ENCODE assay signal across 8 cellular contexts in the genomic region with DNA sequence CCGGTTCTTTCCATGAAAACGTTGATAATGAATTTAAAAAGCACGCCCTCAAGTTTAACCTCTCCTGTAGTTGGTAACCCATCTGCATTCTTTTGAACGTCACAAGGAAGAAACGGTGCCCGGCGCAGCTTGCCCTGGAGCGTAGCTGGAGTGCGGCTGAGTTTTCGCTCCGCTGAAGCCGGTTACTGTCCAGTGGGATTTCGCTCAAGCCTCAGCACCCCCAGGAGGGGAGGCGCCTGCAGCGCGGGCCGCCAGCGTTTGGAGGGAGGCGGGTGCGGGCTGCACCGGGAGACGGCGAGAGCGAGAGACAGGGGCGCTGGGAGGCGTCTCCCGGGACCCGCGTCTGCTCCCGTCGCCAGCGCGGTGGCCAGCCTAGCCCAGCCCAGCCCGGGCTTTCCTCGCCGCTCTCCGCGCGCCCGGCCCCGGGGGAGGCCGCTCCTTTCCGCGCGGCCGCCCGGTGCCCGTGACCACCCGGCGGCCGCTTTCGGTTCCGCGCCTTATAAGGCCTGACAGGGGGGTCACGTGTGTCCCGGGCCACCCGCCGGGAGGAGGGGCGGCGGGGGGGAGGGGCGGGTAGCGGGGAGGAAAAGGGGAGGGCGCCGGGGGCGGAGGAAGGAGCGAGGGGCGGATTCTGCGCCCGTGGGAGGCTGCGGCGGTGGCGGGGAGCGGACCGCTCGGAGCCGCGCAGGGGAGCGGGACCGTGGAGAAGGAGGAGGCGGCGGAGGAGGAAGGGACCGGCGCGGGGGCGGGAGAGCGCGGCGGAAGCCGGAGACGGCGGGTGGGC. TPM values are rescaled to one million over a fixed set of nuclear protein-coding genes. Genes with fewer than 3 reads are reported as not detected.
DNase-seq lines count a peak whose midpoint lies in the region; ATAC-seq, FAIRE-seq and TF ChIP-seq lines count a peak whose summit lies in the region.

No MANE protein-coding gene starts in this region.

- in situ Hi-C loops in Panc1 (cut with HindIII; ENCODE audit: low pct_unique_long_range_greater_than_20kb, low sequenced_read_pairs): no loop called here

- peaks cover 7% of the 10 kb centered on the region for H3K36me3 Mint-ChIP-seq in activated T-helper 17 cell treated with anti-CD3 and anti-CD28 coated beads, Interleukin-2, amount 50 U/mL, for 72 hours (ENCODE audit: low read depth)
- H3K36me3 Mint-ChIP-seq in natural killer cell treated with Interleukin-12 subunit alpha and Interleukin-12 subunit beta and Interleukin-15 and Interleukin-18, amount 100 ng/mL, for 72 hours: peaks cover 6% of the 10 kb centered on the region

- no peaks in the 10 kb centered on the region for H3K9me3 Mint-ChIP-seq in activated T-helper 17 cell treated with anti-CD3 and anti-CD28 coated beads, Interleukin-2, amount 50 U/mL, for 72 hours
- H3K9me3 Mint-ChIP-seq in natural killer cell treated with Interleukin-12 subunit alpha and Interleukin-12 subunit beta and Interleukin-15 and Interleukin-18, amount 100 ng/mL, for 72 hours: peaks cover 4% of the 10 kb centered on the region

- H3K36me3 ChIP-seq in Panc1 (ENCODE audit: control insufficient read depth, insufficient read depth, low read length): no peaks in the 10 kb centered on the region

- intact Hi-C loops in Panc1 (cut with micrococcal nuclease; ENCODE audit: unreplicated experiment): loop anchor here (10.0 kb wide), 1 partner anchor 85 kb away; no protein-coding TSS in a partner anchor

- peak overlapping the region; percentile 61 for H3K27ac Mint-ChIP-seq in activated T-helper 17 cell treated with anti-CD3 and anti-CD28 coated beads, Interleukin-2, amount 50 U/mL, for 72 hours
- peak overlapping the region; percentile 34 to 63 for H3K27ac Mint-ChIP-seq in natural killer cell treated with Interleukin-12 subunit alpha and Interleukin-12 subunit beta and Interleukin-15 and Interleukin-18, amount 100 ng/mL, for 72 hours

- no peak; the same call in 1 of the 2 replicates for TF ChIP-seq CTCF in Panc1 (IDR thresholded peaks at IDR 0.05)

- CTCF ChIA-PET in Panc1 (lab: Charles Lee): no interaction called here

- H3K9me3 ChIP-seq in Panc1 (ENCODE audit: control insufficient read depth, insufficient read depth, low read depth, low read length): 0 out of 2 replicates have a peak, but pooled peaks cover 3% of the 10 kb centered on the region

- peaks cover 13% of the 10 kb centered on the region for H3K4me1 Mint-ChIP-seq in activated T-helper 17 cell treated with anti-CD3 and anti-CD28 coated beads, Interleukin-2, amount 50 U/mL, for 72 hours
- peaks cover 25 to 26% of the 10 kb centered on the region in 2 donors for H3K4me1 Mint-ChIP-seq in natural killer cell treated with Interleukin-12 subunit alpha and Interleukin-12 subunit beta and Interleukin-15 and Interleukin-18, amount 100 ng/mL, for 72 hours (ENCODE audit: low read depth in 2 of 2)

- POLR2A ChIA-PET in Panc1 (lab: Charles Lee): no interaction called here

- no peaks in the 10 kb centered on the region for H3K27me3 ChIP-seq in Panc1 (ENCODE audit: control insufficient read depth, insufficient read depth, low read length)

- BruUV-seq in Panc1 (replicated peaks; lab: Mats Ljungman, UMichigan): no TSS peak

- peak; percentile 65 for ATAC-seq in GM21381 (IDR thresholded peaks at IDR 0.05; ENCODE audit: unreplicated experiment)
- peak; percentile 85 for ATAC-seq in Panc1
- peak; percentile 80 for ATAC-seq in activated T-helper 17 cell treated with anti-CD3 and anti-CD28 coated beads, Interleukin-2, amount 50 U/mL, for 72 hours (replicated peaks)
- ATAC-seq in natural killer cell treated with Interleukin-12 subunit alpha and Interleukin-12 subunit beta and Interleukin-15 and Interleukin-18, amount 100 ng/mL, for 72 hours: peak; percentile 91 to 94

- H3K27me3 Mint-ChIP-seq in activated T-helper 17 cell treated with anti-CD3 and anti-CD28 coated beads, Interleukin-2, amount 50 U/mL, for 72 hours: no peaks in the 10 kb centered on the region
- H3K27me3 Mint-ChIP-seq in natural killer cell treated with Interleukin-12 subunit alpha and Interleukin-12 subunit beta and Interleukin-15 and Interleukin-18, amount 100 ng/mL, for 72 hours: peaks cover 45 to 50% of the 10 kb centered on the region in 2 donors

- peak overlapping the region; percentile 76 to 82 for H3K4me3 ChIP-seq in Panc1 (ENCODE audit: low read depth in 2 of 2, low read length in 2 of 2)

- H3K27ac ChIP-seq in Panc1 (ENCODE audit: low read length): peak overlapping the region; percentile 89

- peak overlapping the region; percentile 81 for H3K4me3 Mint-ChIP-seq in activated T-helper 17 cell treated with anti-CD3 and anti-CD28 coated beads, Interleukin-2, amount 50 U/mL, for 72 hours
- H3K4me3 Mint-ChIP-seq in natural killer cell treated with Interleukin-12 subunit alpha and Interleukin-12 subunit beta and Interleukin-15 and Interleukin-18, amount 100 ng/mL, for 72 hours: peak overlapping the region; percentile 85

- H3K4me1 ChIP-seq in Panc1 (ENCODE audit: control insufficient read depth, insufficient read depth, low read length): no peaks in the 10 kb centered on the region

- DNase-seq in DMS 273 treated with DMSO at 0.1 percent for 48 hours (lab: John Stamatoyannopoulos, UW) (peak; percentile 27), HTR-8/SVneo (ENCODE audit: insufficient read length, low spot score) (peak; percentile 73), Panc1 (ENCODE audit: low read depth, low spot score) (no peak), fibroblast of peridontal ligament (ENCODE audit: extremely low read depth) (peak; percentile 77)
- peak; percentile 86 for DNase-seq in natural killer cell treated with Interleukin-12 subunit alpha and Interleukin-12 subunit beta and Interleukin-15 and Interleukin-18, amount 100 ng/mL, for 72 hours (ENCODE audit: low spot score)
- DNase-seq in stimulated activated naive CD4-positive, alpha-beta T cell treated with Interleukin-2 at 50 U/mL for 16 hours (lab: John Stamatoyannopoulos, UW): peak; percentile 82

- FAIRE-seq in HTR-8/SVneo (lab: Jason Lieb, UNC): no peak

RNA-seq across cellular contexts. Expression of a gene that starts 8.3 kb away (rescaled TPM):
- total RNA-seq in Panc1 (2021; ENCODE audit: unreplicated experiment): 22.8 TPM
- 4.9 TPM for polyA plus RNA-seq in Panc1 (2012; ENCODE audit: insufficient read length)
- 10 to 100 TPM; 16.6 to 17.5 TPM for total RNA-seq in activated T-helper 17 cell treated with anti-CD3 and anti-CD28 coated beads, Interleukin-2, amount 50 U/mL, for 72 hours
- total RNA-seq in natural killer cell treated with Interleukin-12 subunit alpha and Interleukin-12 subunit beta and Interleukin-15 and Interleukin-18, amount 100 ng/mL, for 72 hours: 10 to 100 TPM in 1 of 2 donors, 1 to 10 TPM in 1; 7.4 to 21.1 TPM
